ENCODE assay signal across 16 cellular contexts in genomic region chr2:2056531-2056930, GRCh38.
A peak's percentile ranks its signal among the peaks of the same experiment; 100 is the strongest.
DNase-seq lines count a peak whose midpoint lies in the region; TF ChIP-seq lines count a peak whose summit lies in the region.
"Had no signal": no experiment of that assay in that cellular context is flagged by ENCODE, and none has a peak within 500 bp of the region (broad histone marks: within the 10 kb centered on the region; RNA-seq: fewer than 3 reads in every experiment).

No MANE protein-coding gene starts in this region.

- DNase-seq in G401 (ENCODE audit: low spot score) (peak; percentile 66), dorsolateral prefrontal cortex (peak in 3 of 10 donors; percentile 9 to 40 (median 16)), SK-N-DZ (ENCODE audit: low spot score) (no peak), NCI-H2171 (lab: John Stamatoyannopoulos, UW) (no peak), NOMO-1 (lab: John Stamatoyannopoulos, UW; ENCODE audit: unreplicated experiment in 2 of 2) (no peak)
- DNase-seq: GF-D8, NCI-H187 treated with DMSO at 0.1 percent for 48 hours, NCI-H446 treated with DMSO at 0.1 percent for 48 hours, T1000 had no signal

- intact Hi-C loops in dorsolateral prefrontal cortex (cut with DNase I) = no loop called here

- H3K9ac ChIP-seq in BLaER1 treated with 17β-estradiol and CSF1 and Interleukin-3, amounts not matched to agents 10 nM and 100 nM = peak overlapping the region; percentile 22 to 68 (median 65); a peak in 19 of 22 replicates
- no peak overlapping the region for H3K9ac ChIP-seq in parathyroid adenoma

- TF ChIP-seq CTCF in dorsolateral prefrontal cortex (IDR thresholded peaks at IDR 0.05 in 54 of 56, conservative IDR thresholded peaks at IDR 0.05 in 2 of 56; ENCODE audit: low read depth in 1 of 56, partially characterized antibody in 56 of 56) = no peak
- no peak for TF ChIP-seq CTCF in parathyroid adenoma (IDR thresholded peaks at IDR 0.05)

- H3K4me3 ChIP-seq in BLaER1 treated with 17β-estradiol and CSF1 and Interleukin-3, amounts not matched to agents 10 nM and 100 nM = peak overlapping the region; percentile 37 to 58 (median 50); a peak in 19 of 20 replicates
- H3K4me3 ChIP-seq in dorsolateral prefrontal cortex (peak overlapping the region in 3 of 59 donors; percentile 1 to 31 (median 13)), parathyroid adenoma (ENCODE audit: low read depth, low read length) (no peak overlapping the region)
- H3K4me3 ChIP-seq: right lobe of liver, SJCRH30, testis had no signal

- H4K20me1 ChIP-seq in BLaER1 treated with 17β-estradiol and CSF1 and Interleukin-3, amounts not matched to agents 10 nM and 100 nM = no peaks in the 10 kb centered on the region

- H3K27ac ChIP-seq in BLaER1 treated with 17β-estradiol and CSF1 and Interleukin-3, amounts not matched to agents 10 nM and 100 nM = peak overlapping the region in 10 of 11 experiments; percentile 56 to 78 (median 74); a peak in 21 of 22 replicates
- H3K27ac ChIP-seq in dorsolateral prefrontal cortex = peak overlapping the region in 49 of 59 donors; percentile 2 to 82 (median 52)
- peak overlapping the region; percentile 45 for H3K27ac ChIP-seq in parathyroid adenoma
- H3K27ac ChIP-seq: neutrophil, right lobe of liver, SJCRH30, testis had no signal

- no peak overlapping the region for H2AFZ ChIP-seq in parathyroid adenoma

- H3K9me3 ChIP-seq in BLaER1 treated with 17β-estradiol and CSF1 and Interleukin-3, amounts not matched to agents 10 nM and 100 nM (replicated peaks in 1 of 11) = peaks cover 0 to 10% (median under 1%) of the 10 kb centered on the region in 11 experiments; a peak in 7 of 22 replicates
- H3K9me3 ChIP-seq in parathyroid adenoma (ENCODE audit: control insufficient read depth, low read length) = no peaks in the 10 kb centered on the region
- H3K9me3 ChIP-seq: esophagus squamous epithelium, neutrophil, right lobe of liver, SJCRH30, testis had no signal

- H3K79me2 ChIP-seq in parathyroid adenoma = no peaks in the 10 kb centered on the region

- no peaks in the 10 kb centered on the region for H3K27me3 ChIP-seq in BLaER1 treated with 17β-estradiol and CSF1 and Interleukin-3, amounts not matched to agents 10 nM and 100 nM
- H3K27me3 ChIP-seq in dorsolateral prefrontal cortex (no peaks in the 10 kb centered on the region), parathyroid adenoma (ENCODE audit: control insufficient read depth, insufficient read depth, low read length) (no peaks in the 10 kb centered on the region)
- H3K27me3 ChIP-seq: esophagus squamous epithelium, neutrophil, right lobe of liver, SJCRH30, testis had no signal

- H3K4me2 ChIP-seq in BLaER1 treated with 17β-estradiol and CSF1 and Interleukin-3, amounts not matched to agents 10 nM and 100 nM = peak overlapping the region; percentile 80 to 92 (median 85)
- H3K4me2 ChIP-seq in parathyroid adenoma (ENCODE audit: low read length) = no peak overlapping the region

- no peaks in the 10 kb centered on the region for H3K36me3 ChIP-seq in BLaER1 treated with 17β-estradiol and CSF1 and Interleukin-3, amounts not matched to agents 10 nM and 100 nM
- H3K36me3 ChIP-seq in parathyroid adenoma (ENCODE audit: control insufficient read depth, insufficient read depth, low read length) = no peaks in the 10 kb centered on the region
- H3K36me3 ChIP-seq: esophagus squamous epithelium, neutrophil, right lobe of liver, SJCRH30 had no signal

- in situ Hi-C loops in G401 (cut with HindIII; ENCODE audit: low sequenced_read_pairs) = no loop called here

- H3K4me1 ChIP-seq in BLaER1 treated with 17β-estradiol and CSF1 and Interleukin-3, amounts not matched to agents 10 nM and 100 nM = peaks cover 38 to 63% (median 53%) of the 10 kb centered on the region in 10 experiments
- no peaks in the 10 kb centered on the region for H3K4me1 ChIP-seq in parathyroid adenoma
- H3K4me1 ChIP-seq: right lobe of liver, SJCRH30, testis had no signal
